27 cellular contexts compared by ENCODE assay signal in genomic region chr16:77850637-77851330, GRCh38.
DNase-seq lines count a peak whose midpoint lies in the region; ATAC-seq, FAIRE-seq and TF ChIP-seq lines count a peak whose summit lies in the region.
"Had no signal": no experiment of that assay in that cellular context is flagged by ENCODE, and none has a peak within 500 bp of the region (broad histone marks: within the 10 kb centered on the region; RNA-seq: fewer than 3 reads in every experiment).

No MANE protein-coding gene starts in this region.

- ATAC-seq in A549: peak; percentile 28 to 39; a peak in 3 of 6 replicates
- ATAC-seq in activated CD4-positive, CD25-positive, alpha-beta regulatory T cell treated with anti-CD3 and anti-CD28 coated beads, Interleukin-2, amount 50 U/mL, for 24 hours: no peak
- ATAC-seq: activated CD8-positive, alpha-beta T cell treated with anti-CD3 and anti-CD28 coated beads for 36 hours; Panc1 had no signal

- no peak for TF ChIP-seq EP300 in A549 (IDR thresholded peaks at IDR 0.05)

- H3K36me3 ChIP-seq in kidney (ENCODE audit: control insufficient read depth in 1 of 2, insufficient read depth in 2 of 2, low read length in 2 of 2): no peaks in the 10 kb centered on the region
- H3K36me3 ChIP-seq: transverse colon had no signal

- CTCF ChIA-PET in A549 (lab: Yijun Ruan, JAX): interaction anchor here (0.6 to 1.2 kb wide), 2 partner anchors 124 to 175 kb away, joined by 4 read pairs; no protein-coding TSS in a partner anchor

- H3K4me2 ChIP-seq in A549: no peak overlapping the region

- no peak for TF ChIP-seq POLR2A in A549 (IDR thresholded peaks at IDR 0.05; ENCODE audit: low read length)

- WGBS in A549 (ENCODE audit: missing lambda C conversion rate): 23% methylated on average over 7 of the region's 8 CpGs

- H3K4me3 ChIP-seq in A549: no peak overlapping the region
- H3K4me3 ChIP-seq in kidney (ENCODE audit: low read length in 2 of 2): no peak overlapping the region
- H3K4me3 ChIP-seq: transverse colon had no signal

- H3K9ac ChIP-seq in kidney (ENCODE audit: low read length in 2 of 2): no peak overlapping the region

- H3K4me1 ChIP-seq in A549 (no peaks in the 10 kb centered on the region), kidney (ENCODE audit: control insufficient read depth in 1 of 2, insufficient read depth in 1 of 2, low read depth in 1 of 2, low read length in 2 of 2) (no peaks in the 10 kb centered on the region)
- H3K4me1 ChIP-seq: transverse colon had no signal

- TF ChIP-seq CTCF in A549 (IDR thresholded peaks at IDR 0.05) (no peak), kidney (IDR thresholded peaks at IDR 0.05; ENCODE audit: borderline replicate concordance, extremely low read depth, insufficient read depth) (no peak)

- no peaks in the 10 kb centered on the region for H3K9me3 ChIP-seq in A549
- H3K9me3 ChIP-seq in kidney (ENCODE audit: control insufficient read depth in 1 of 2, low read length in 2 of 2): no peaks in the 10 kb centered on the region
- H3K9me3 ChIP-seq: transverse colon had no signal

- DNase-seq in A549 (ENCODE audit: low read depth in 1 of 2, low spot score in 1 of 2) (no peak), EL (peak; percentile 8), NCI-H524 (lab: John Stamatoyannopoulos, UW) (peak; percentile 32 to 51), dermis blood vessel endothelial cell (peak; percentile 79), SKM-1 (lab: John Stamatoyannopoulos, UW; ENCODE audit: unreplicated experiment) (no peak), kidney (no peak)
- DNase-seq in activated CD8-positive, alpha-beta memory T cell treated with anti-CD3 and anti-CD28 coated beads, Interleukin-2, amount 50 U/mL, for 48 hours: no peak
- DNase-seq: activated CD4-positive, CD25-positive, alpha-beta regulatory T cell treated with anti-CD3 and anti-CD28 coated beads, Interleukin-2, amount 50 U/mL, for 72 hours; activated CD8-positive, alpha-beta T cell treated with anti-CD3 and anti-CD28 coated beads for 36 hours; activated effector memory CD4-positive, alpha-beta T cell treated with anti-CD3 and anti-CD28 coated beads, Interleukin-2, amount 50 U/mL, for 16 hours; activated naive CD8-positive, alpha-beta T cell treated with anti-CD3 and anti-CD28 coated beads, Interleukin-2, amount 10 ng/mL, durations not matched to agents 7 days and 5 days; activated T-cell treated with anti-CD3 and anti-CD28 coated beads for 4 hours; CD4-positive, CD25-positive, alpha-beta regulatory T cell; effector CD8-positive, alpha-beta T cell; H9; hypothalamus; NCI-H1417; NCI-H2081; NCI-H345; T-helper 1 cell; transverse colon had no signal

- no peak overlapping the region for H3K27ac ChIP-seq in A549
- no peak overlapping the region for H3K27ac ChIP-seq in kidney (ENCODE audit: low read depth in 2 of 2, low read length in 2 of 2)
- H3K27ac ChIP-seq: HL-60, transverse colon had no signal

- FAIRE-seq in A549 (lab: Jason Lieb, UNC): no peak
- FAIRE-seq in kidney (lab: Jason Lieb, UNC): no peak
- FAIRE-seq: frontal cortex, GM12891, islet of Langerhans had no signal

- TF ChIP-seq RAD21 in A549 (conservative IDR thresholded peaks at IDR 0.05 in 1 of 2, IDR thresholded peaks at IDR 0.05 in 1 of 2): no peak

- intact Hi-C loops in kidney (cut with DNase I): no loop called here

- POLR2A ChIA-PET in A549 (lab: Yijun Ruan, JAX): no interaction called here

TF ChIP-seq in A549, 52 proteins besides CTCF, POLR2A, EP300 and RAD21:
- TF ChIP-seq EHMT2 (IDR thresholded peaks at IDR 0.05; ENCODE audit: low read depth): no peak
- TF ChIP-seq, protein P1, sequence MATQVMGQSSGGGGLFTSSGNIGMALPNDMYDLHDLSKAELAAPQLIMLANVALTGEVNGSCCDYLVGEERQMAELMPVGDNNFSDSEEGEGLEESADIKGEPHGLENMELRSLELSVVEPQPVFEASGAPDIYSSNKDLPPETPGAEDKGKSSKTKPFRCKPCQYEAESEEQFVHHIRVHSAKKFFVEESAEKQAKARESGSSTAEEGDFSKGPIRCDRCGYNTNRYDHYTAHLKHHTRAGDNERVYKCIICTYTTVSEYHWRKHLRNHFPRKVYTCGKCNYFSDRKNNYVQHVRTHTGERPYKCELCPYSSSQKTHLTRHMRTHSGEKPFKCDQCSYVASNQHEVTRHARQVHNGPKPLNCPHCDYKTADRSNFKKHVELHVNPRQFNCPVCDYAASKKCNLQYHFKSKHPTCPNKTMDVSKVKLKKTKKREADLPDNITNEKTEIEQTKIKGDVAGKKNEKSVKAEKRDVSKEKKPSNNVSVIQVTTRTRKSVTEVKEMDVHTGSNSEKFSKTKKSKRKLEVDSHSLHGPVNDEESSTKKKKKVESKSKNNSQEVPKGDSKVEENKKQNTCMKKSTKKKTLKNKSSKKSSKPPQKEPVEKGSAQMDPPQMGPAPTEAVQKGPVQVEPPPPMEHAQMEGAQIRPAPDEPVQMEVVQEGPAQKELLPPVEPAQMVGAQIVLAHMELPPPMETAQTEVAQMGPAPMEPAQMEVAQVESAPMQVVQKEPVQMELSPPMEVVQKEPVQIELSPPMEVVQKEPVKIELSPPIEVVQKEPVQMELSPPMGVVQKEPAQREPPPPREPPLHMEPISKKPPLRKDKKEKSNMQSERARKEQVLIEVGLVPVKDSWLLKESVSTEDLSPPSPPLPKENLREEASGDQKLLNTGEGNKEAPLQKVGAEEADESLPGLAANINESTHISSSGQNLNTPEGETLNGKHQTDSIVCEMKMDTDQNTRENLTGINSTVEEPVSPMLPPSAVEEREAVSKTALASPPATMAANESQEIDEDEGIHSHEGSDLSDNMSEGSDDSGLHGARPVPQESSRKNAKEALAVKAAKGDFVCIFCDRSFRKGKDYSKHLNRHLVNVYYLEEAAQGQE (IDR thresholded peaks at IDR 0.05): no peak
- no peak for TF ChIP-seq RCOR1 (IDR thresholded peaks at IDR 0.05; ENCODE audit: low read depth, low read length)
- TF ChIP-seq, protein P2, sequence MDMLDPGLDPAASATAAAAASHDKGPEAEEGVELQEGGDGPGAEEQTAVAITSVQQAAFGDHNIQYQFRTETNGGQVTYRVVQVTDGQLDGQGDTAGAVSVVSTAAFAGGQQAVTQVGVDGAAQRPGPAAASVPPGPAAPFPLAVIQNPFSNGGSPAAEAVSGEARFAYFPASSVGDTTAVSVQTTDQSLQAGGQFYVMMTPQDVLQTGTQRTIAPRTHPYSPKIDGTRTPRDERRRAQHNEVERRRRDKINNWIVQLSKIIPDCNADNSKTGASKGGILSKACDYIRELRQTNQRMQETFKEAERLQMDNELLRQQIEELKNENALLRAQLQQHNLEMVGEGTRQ (IDR thresholded peaks at IDR 0.05): no peak
- no peak for TF ChIP-seq SMC3 (IDR thresholded peaks at IDR 0.05)
- TF ChIP-seq RFX5 (IDR thresholded peaks at IDR 0.05): 0 out of 2 replicates have a peak, but pooled peaks have one; percentile 58
- TF ChIP-seq ZNF302 (CRISPR knock-in tag; IDR thresholded peaks at IDR 0.05): no peak
- no peak for TF ChIP-seq RNF2 (IDR thresholded peaks at IDR 0.05; ENCODE audit: borderline replicate concordance, low read depth)

Comparison
In these comparisons a context has a peak if more than half of its experiments do, and no peak if none do; other contexts are left out.
1. ATAC-seq: peak in A549 (2 of 2); none in activated CD4-positive, CD25-positive, alpha-beta regulatory T cell treated with anti-CD3 and anti-CD28 coated beads, Interleukin-2, amount 50 U/mL, for 24 hours (0 of 2).
2. DNase-seq: peak in EL (single experiment), NCI-H524 (2 of 2) and dermis blood vessel endothelial cell (single experiment); none in A549 (0 of 2), SKM-1 (single experiment), activated CD8-positive, alpha-beta memory T cell treated with anti-CD3 and anti-CD28 coated beads, Interleukin-2, amount 50 U/mL, for 48 hours (single experiment) and kidney (single experiment).